8 cellular contexts compared by ENCODE assay signal in the genomic region with DNA sequence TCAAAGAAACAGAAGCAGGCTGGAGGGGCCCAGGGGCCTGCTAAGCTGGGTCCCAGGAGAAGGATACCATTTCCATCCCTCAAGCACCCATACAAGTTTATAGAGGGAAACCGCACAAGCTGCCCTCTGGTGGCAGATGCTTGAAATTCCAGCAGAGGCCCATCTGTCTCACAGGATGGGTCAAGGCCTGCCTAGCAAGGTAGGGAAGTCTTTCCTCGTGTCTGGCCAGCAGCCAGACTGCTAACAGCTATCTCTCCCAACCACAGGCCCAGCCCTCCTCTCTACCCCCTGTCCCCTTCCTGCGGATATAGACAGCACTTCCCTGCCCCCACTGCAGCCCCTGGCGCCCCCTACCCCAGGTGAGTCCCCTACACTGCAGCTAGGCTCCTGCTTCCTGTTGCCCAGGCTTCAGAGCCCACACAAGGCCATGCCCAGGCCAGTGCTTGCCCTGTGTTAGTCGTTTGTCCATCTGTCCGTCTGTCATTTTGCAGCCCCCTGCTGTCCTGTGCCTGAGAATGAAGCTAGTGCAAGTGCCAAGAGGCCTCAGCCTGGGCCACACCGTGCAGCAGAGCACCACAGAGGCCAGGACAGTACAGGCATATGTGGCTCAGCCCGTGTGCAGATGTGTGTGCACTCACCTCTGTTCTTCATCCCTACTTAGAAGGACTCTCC. TPM values are rescaled to one million over a fixed set of nuclear protein-coding genes. Genes with fewer than 3 reads are reported as not detected.
DNase-seq lines count a peak whose midpoint lies in the region; ATAC-seq, FAIRE-seq and TF ChIP-seq lines count a peak whose summit lies in the region.

No MANE protein-coding gene starts in this region.

- H3K36me3 ChIP-seq in Panc1 (ENCODE audit: control insufficient read depth, insufficient read depth, low read length): peaks cover under 1% of the 10 kb centered on the region; the same call in 1 of the 2 replicates
- peaks cover 0 to 75% of the 10 kb centered on the region in 2 donors for H3K36me3 ChIP-seq in gastroesophageal sphincter

- peaks cover 3% of the 10 kb centered on the region for H3K27me3 Mint-ChIP-seq in activated T-helper 2 cell treated with anti-CD3 and anti-CD28 coated beads, Interferon-gamma antibody, Interleukin-2, Interleukin-4, amounts not matched to agents 10 μg/mL and 5 μg/mL and 100 μg/mL, durations not matched to agents 14 hours and 24 hours and 36 hours (ENCODE audit: low read depth)
- no peaks in the 10 kb centered on the region for H3K27me3 Mint-ChIP-seq in osteocyte (ENCODE audit: unreplicated experiment)

- no peak overlapping the region for H3K4me3 Mint-ChIP-seq in activated T-helper 2 cell treated with anti-CD3 and anti-CD28 coated beads, Interferon-gamma antibody, Interleukin-2, Interleukin-4, amounts not matched to agents 10 μg/mL and 5 μg/mL and 100 μg/mL, durations not matched to agents 14 hours and 24 hours and 36 hours (ENCODE audit: low read depth)
- H3K4me3 Mint-ChIP-seq in osteocyte (ENCODE audit: unreplicated experiment): no peak overlapping the region

- peak; percentile 92 for TF ChIP-seq CTCF in GM12873 (IDR thresholded peaks at IDR 0.05; ENCODE audit: insufficient read depth, low read depth, low read length, missing control alignments)
- peak; percentile 86 for TF ChIP-seq CTCF in Panc1 (IDR thresholded peaks at IDR 0.05)
- peak in 3 of 4 experiments; percentile 58 to 76 (median 60) for TF ChIP-seq CTCF in gastroesophageal sphincter (IDR thresholded peaks at IDR 0.05)
- TF ChIP-seq CTCF in osteocyte (IDR thresholded peaks at IDR 0.05): peak; percentile 81

- CTCF ChIA-PET in Panc1 (lab: Charles Lee): interaction anchor here (0.5 to 2.7 kb wide), 11 partner anchors 10 to 114 kb away, joined by 3 to 29 read pairs (median 4); no protein-coding TSS in a partner anchor

- H3K27ac Mint-ChIP-seq in activated T-helper 2 cell treated with anti-CD3 and anti-CD28 coated beads, Interferon-gamma antibody, Interleukin-2, Interleukin-4, amounts not matched to agents 10 μg/mL and 5 μg/mL and 100 μg/mL, durations not matched to agents 14 hours and 24 hours and 36 hours: no peak overlapping the region
- no peak overlapping the region for H3K27ac Mint-ChIP-seq in osteocyte (ENCODE audit: unreplicated experiment)

- in situ Hi-C loops in Panc1 (cut with HindIII; ENCODE audit: low pct_unique_long_range_greater_than_20kb, low sequenced_read_pairs): no loop called here

- H3K36me3 Mint-ChIP-seq in activated T-helper 2 cell treated with anti-CD3 and anti-CD28 coated beads, Interferon-gamma antibody, Interleukin-2, Interleukin-4, amounts not matched to agents 10 μg/mL and 5 μg/mL and 100 μg/mL, durations not matched to agents 14 hours and 24 hours and 36 hours (ENCODE audit: low read depth): peaks cover 65% of the 10 kb centered on the region
- peaks cover 8% of the 10 kb centered on the region for H3K36me3 Mint-ChIP-seq in osteocyte (ENCODE audit: unreplicated experiment)

- peaks cover 44% of the 10 kb centered on the region for H3K4me1 Mint-ChIP-seq in activated T-helper 2 cell treated with anti-CD3 and anti-CD28 coated beads, Interferon-gamma antibody, Interleukin-2, Interleukin-4, amounts not matched to agents 10 μg/mL and 5 μg/mL and 100 μg/mL, durations not matched to agents 14 hours and 24 hours and 36 hours (ENCODE audit: low read depth)
- peaks cover 12% of the 10 kb centered on the region for H3K4me1 Mint-ChIP-seq in osteocyte (ENCODE audit: unreplicated experiment)

- H3K27ac ChIP-seq in Panc1 (ENCODE audit: low read length) (peak overlapping the region; percentile 37), gastroesophageal sphincter (no peak overlapping the region)

- H3K9me3 ChIP-seq in Panc1 (ENCODE audit: control insufficient read depth, insufficient read depth, low read depth, low read length): no peaks in the 10 kb centered on the region
- no peaks in the 10 kb centered on the region for H3K9me3 ChIP-seq in gastroesophageal sphincter

- peaks cover 40% of the 10 kb centered on the region for H3K4me1 ChIP-seq in Panc1 (ENCODE audit: control insufficient read depth, insufficient read depth, low read length)
- peaks cover 0 to 31% (median 4%) of the 10 kb centered on the region in 3 donors for H3K4me1 ChIP-seq in gastroesophageal sphincter

- intact Hi-C loops in Panc1 (cut with micrococcal nuclease; ENCODE audit: unreplicated experiment): loop anchor here (1.0 kb wide), 1 partner anchor 101 kb away; no protein-coding TSS in a partner anchor
- intact Hi-C loops in activated T-helper 2 cell treated with anti-CD3 and anti-CD28 coated beads, Interferon-gamma antibody, Interleukin-2, Interleukin-4, amounts not matched to agents 10 μg/mL and 5 μg/mL and 100 μg/mL, durations not matched to agents 14 hours and 24 hours and 36 hours (cut with micrococcal nuclease): loop anchor here (1.0 kb wide), 1 partner anchor 101 kb away; no protein-coding TSS in a partner anchor

- no TSS peak for BruUV-seq in Panc1 (replicated peaks; lab: Mats Ljungman, UMichigan)

- TF ChIP-seq EP300 in gastroesophageal sphincter (IDR thresholded peaks at IDR 0.05): no peak

- no peaks in the 10 kb centered on the region for H3K9me3 Mint-ChIP-seq in activated T-helper 2 cell treated with anti-CD3 and anti-CD28 coated beads, Interferon-gamma antibody, Interleukin-2, Interleukin-4, amounts not matched to agents 10 μg/mL and 5 μg/mL and 100 μg/mL, durations not matched to agents 14 hours and 24 hours and 36 hours
- H3K9me3 Mint-ChIP-seq in osteocyte (ENCODE audit: unreplicated experiment): no peaks in the 10 kb centered on the region

- H3K4me3 ChIP-seq in Panc1 (ENCODE audit: low read depth in 2 of 2, low read length in 2 of 2) (no peak overlapping the region), gastroesophageal sphincter (no peak overlapping the region)

- TF ChIP-seq POLR2A in gastroesophageal sphincter (IDR thresholded peaks at IDR 0.05): no peak

- ATAC-seq in Panc1: peak; percentile 77
- ATAC-seq in gastroesophageal sphincter: peak; percentile 42
- ATAC-seq in GM21515 (IDR thresholded peaks at IDR 0.05; ENCODE audit: unreplicated experiment): no peak

- 40% methylated on average over 2 of the region's 8 CpGs; no CpG with 5 or more reads in 1 of the 2 donors for WGBS in gastroesophageal sphincter (ENCODE audit: low coverage in 1 of 2), 2 donors

- POLR2A ChIA-PET in Panc1 (lab: Charles Lee): no interaction called here

- no peak for FAIRE-seq in HTR-8/SVneo (lab: Jason Lieb, UNC)

- DNase-seq in A172 (ENCODE audit: low spot score): peak; percentile 89
- peak; percentile 74 for DNase-seq in HTR-8/SVneo (ENCODE audit: insufficient read length, low spot score)
- DNase-seq in Panc1 (ENCODE audit: low read depth, low spot score): no peak
- peak; percentile 50 for DNase-seq in activated T-helper 2 cell treated with anti-CD3 and anti-CD28 coated beads, Interferon-gamma antibody, Interleukin-2, Interleukin-4, amounts not matched to agents 10 μg/mL and 5 μg/mL and 100 μg/mL, durations not matched to agents 14 hours and 24 hours and 36 hours (ENCODE audit: low spot score)
- DNase-seq in osteocyte (ENCODE audit: extremely low spot score, unreplicated experiment): peak; percentile 84

- H3K27me3 ChIP-seq in Panc1 (ENCODE audit: control insufficient read depth, insufficient read depth, low read length): no peaks in the 10 kb centered on the region
- no peaks in the 10 kb centered on the region for H3K27me3 ChIP-seq in gastroesophageal sphincter

RNA-seq across cellular contexts. Expression of gene TCF7, which starts 26.2 kb away (rescaled TPM):
- 3.8 and 4.8 TPM in 2 replicates for total RNA-seq in A172 (2014; rRNA removed; shearing (Covaris generic))
- 24.0 TPM for total RNA-seq in Panc1 (2021; ENCODE audit: unreplicated experiment)
- polyA plus RNA-seq in Panc1 (2012; ENCODE audit: insufficient read length): 45.5 TPM
- total RNA-seq in activated T-helper 2 cell treated with anti-CD3 and anti-CD28 coated beads, Interferon-gamma antibody, Interleukin-2, Interleukin-4, amounts not matched to agents 10 μg/mL and 5 μg/mL and 100 μg/mL, durations not matched to agents 14 hours and 24 hours and 36 hours: 8.4 and 10.0 TPM in 2 replicates
- total RNA-seq in gastroesophageal sphincter: 1 to 10 TPM in 2 of 4 donors, under 1 TPM in 2; 0.94 to 1.4 (median 1.1) TPM
- 0.57 and 0.67 TPM in 2 replicates for total RNA-seq in osteocyte

RNA-seq across cellular contexts. Expression of gene SKP1, which starts 36.1 kb away (rescaled TPM):
- total RNA-seq in A172 (2014; rRNA removed; shearing (Covaris generic)): 590 and 596 TPM in 2 replicates
- total RNA-seq in Panc1 (2021; ENCODE audit: unreplicated experiment) (301 TPM), gastroesophageal sphincter (100 to 1,000 TPM; 313 to 463 (median 399) TPM), osteocyte (320 and 333 TPM in 2 replicates)
- polyA plus RNA-seq in Panc1 (2012; ENCODE audit: insufficient read length): 270 TPM
- 254 and 257 TPM in 2 replicates for total RNA-seq in activated T-helper 2 cell treated with anti-CD3 and anti-CD28 coated beads, Interferon-gamma antibody, Interleukin-2, Interleukin-4, amounts not matched to agents 10 μg/mL and 5 μg/mL and 100 μg/mL, durations not matched to agents 14 hours and 24 hours and 36 hours
